Comparison of ENCODE assay signal across 23 cellular contexts in genomic region chr5:84599964-84600363, GRCh38.
DNase-seq lines count a peak whose midpoint lies in the region; ATAC-seq, FAIRE-seq and TF ChIP-seq lines count a peak whose summit lies in the region.
"Had no signal": no experiment of that assay in that cellular context is flagged by ENCODE, and none has a peak within 500 bp of the region (broad histone marks: within the 10 kb centered on the region; RNA-seq: fewer than 3 reads in every experiment).

No MANE protein-coding gene starts in this region.

- H3K27me3 ChIP-seq in GM23338 (ENCODE audit: insufficient read depth), result no peaks in the 10 kb centered on the region
- no peaks in the 10 kb centered on the region for H3K27me3 ChIP-seq in HUES6 (ENCODE audit: control insufficient read depth, insufficient read depth, low read length)
- H3K27me3 ChIP-seq in H1 (replicated peaks in 1 of 4; ENCODE audit: control insufficient read depth in 3 of 4, extremely low read depth in 1 of 4, insufficient read depth in 3 of 4, low read length in 3 of 4), result no peaks in the 10 kb centered on the region
- peaks cover 0 to 2% (median 0%) of the 10 kb centered on the region in 3 experiments for H3K27me3 ChIP-seq in neuronal stem cell (ENCODE audit: control insufficient read depth in 3 of 3, insufficient read depth in 3 of 3, low read depth in 1 of 3, low read length in 3 of 3)
- no peaks in the 10 kb centered on the region for H3K27me3 ChIP-seq in CD8-positive, alpha-beta T cell (ENCODE audit: insufficient read depth, low read length)

- H3K27ac ChIP-seq in GM23338 (ENCODE audit: low read depth), result peak overlapping the region; percentile 89; the same call in 1 of the 2 replicates
- H3K27ac ChIP-seq in HUES6 (ENCODE audit: low read depth, low read length), result peak overlapping the region; percentile 28
- peak overlapping the region; percentile 27; the same call in 1 of the 2 replicates for H3K27ac ChIP-seq in H1 (ENCODE audit: low read depth, low read length)
- no peak overlapping the region for H3K27ac ChIP-seq in neuronal stem cell (replicated peaks; ENCODE audit: low read length)
- no peak overlapping the region for H3K27ac ChIP-seq in CD8-positive, alpha-beta T cell (ENCODE audit: low read depth, low read length)
- H3K27ac ChIP-seq: A549, KMS-11 had no signal

- no peaks in the 10 kb centered on the region for H3K36me3 ChIP-seq in GM23338 (ENCODE audit: insufficient read depth)
- H3K36me3 ChIP-seq in HUES6 (ENCODE audit: control insufficient read depth, insufficient read depth, low read length), result 0 out of 2 replicates have a peak, but pooled peaks cover 3% of the 10 kb centered on the region
- peaks cover 0 to 3% (median 0%) of the 10 kb centered on the region in 4 experiments; a peak in 2 of 8 replicates for H3K36me3 ChIP-seq in H1 (ENCODE audit: control insufficient read depth in 2 of 4, insufficient read depth in 4 of 4, low read length in 3 of 4)
- no peaks in the 10 kb centered on the region for H3K36me3 ChIP-seq in neuronal stem cell (replicated peaks in 1 of 2; ENCODE audit: control insufficient read depth in 2 of 2, insufficient read depth in 2 of 2, low read length in 2 of 2)
- no peaks in the 10 kb centered on the region for H3K36me3 ChIP-seq in CD8-positive, alpha-beta T cell (ENCODE audit: insufficient read depth, low read length)

- H3K56ac ChIP-seq in H1 (replicated peaks; ENCODE audit: insufficient read length, low read depth, low read length), result no peak overlapping the region

- no peak overlapping the region for H3K4me3 ChIP-seq in GM23338
- H3K4me3 ChIP-seq in HUES6 (ENCODE audit: low read depth, low read length), result no peak overlapping the region
- H3K4me3 ChIP-seq in H1 (ENCODE audit: extremely low read depth in 1 of 4, insufficient read depth in 2 of 4, low read depth in 3 of 4, low read length in 4 of 4), result no peak overlapping the region
- no peak overlapping the region for H3K4me3 ChIP-seq in neuronal stem cell (ENCODE audit: low read length in 2 of 2)
- H3K4me3 ChIP-seq in CD8-positive, alpha-beta T cell (ENCODE audit: low read depth, low read length), result no peak overlapping the region
- H3K4me3 ChIP-seq: A549 had no signal

- H4K91ac ChIP-seq in H1 (replicated peaks; ENCODE audit: insufficient read length, low read length), result peak overlapping the region; percentile 81
- no peak overlapping the region for H4K91ac ChIP-seq in neuronal stem cell (ENCODE audit: low read depth, low read length, poor library complexity)

- H4K20me1 ChIP-seq in GM23338 (replicated peaks; ENCODE audit: insufficient read depth) (no peaks in the 10 kb centered on the region), H1 (replicated peaks in 1 of 2; ENCODE audit: control insufficient read depth in 1 of 2, insufficient read depth in 2 of 2, low read length in 2 of 2) (no peaks in the 10 kb centered on the region)

- no peak overlapping the region for H3K23ac ChIP-seq in H1 (ENCODE audit: insufficient read length)
- H3K23ac ChIP-seq in neuronal stem cell (ENCODE audit: low read depth, low read length, poor library complexity), result no peak overlapping the region

- peaks cover 7% of the 10 kb centered on the region; the same call in 2 of the 3 replicates for H3K9me3 Mint-ChIP-seq in GM23338
- no peaks in the 10 kb centered on the region for H3K9me3 Mint-ChIP-seq in CD8-positive, alpha-beta T cell

- no peaks in the 10 kb centered on the region for H3K79me2 ChIP-seq in GM23338 (replicated peaks; ENCODE audit: insufficient read depth)
- no peaks in the 10 kb centered on the region for H3K79me2 ChIP-seq in H1 (ENCODE audit: control insufficient read depth in 1 of 2, insufficient read depth in 2 of 2, low read length in 2 of 2)

- intact Hi-C loops in CD8-positive, alpha-beta T cell (cut with DNase I, micrococcal nuclease), result no loop called here

- peak; percentile 60 for FAIRE-seq in H1 (lab: Jason Lieb, UNC)
- FAIRE-seq: A549, D721Med, H54, RCC 7860 had no signal

- peaks cover 5% of the 10 kb centered on the region for H3K27me3 Mint-ChIP-seq in GM23338 (ENCODE audit: insufficient read depth, low read depth, poor library complexity)
- H3K27me3 Mint-ChIP-seq in CD8-positive, alpha-beta T cell (ENCODE audit: low read depth), result no peaks in the 10 kb centered on the region
- H3K27me3 Mint-ChIP-seq: B cell had no signal

- no peak overlapping the region for H2AK5ac ChIP-seq in H1 (ENCODE audit: low read depth, low read length)
- no peak overlapping the region for H2AK5ac ChIP-seq in neuronal stem cell (ENCODE audit: low read depth, low read length)

- H3F3A ChIP-seq in GM23338 (replicated peaks; ENCODE audit: low read depth), result no peaks in the 10 kb centered on the region; the same call in 1 of the 2 replicates

- H2BK15ac ChIP-seq in H1 (ENCODE audit: low read length) (no peak overlapping the region), neuronal stem cell (ENCODE audit: low read length) (no peak overlapping the region)

- TF ChIP-seq POLR2A in H1 (IDR thresholded peaks at IDR 0.05; ENCODE audit: control extremely low read depth in 1 of 2, low read depth in 2 of 2, low read length in 2 of 2) (no peak), erythroblast (IDR thresholded peaks at IDR 0.05; ENCODE audit: low read length) (no peak)

- DNase-seq in GM23338 (ENCODE audit: low spot score) (peak; percentile 59), H1 (ENCODE audit: low read depth in 1 of 2, low spot score in 2 of 2) (peak in 1 of 2 experiments; percentile 27), neuronal stem cell (ENCODE audit: low spot score) (no peak), NAMALWA (ENCODE audit: low spot score) (no peak), erythroblast (lab: John Stamatoyannopoulos, UW) (no peak)
- DNase-seq in CD8-positive, alpha-beta T cell, result no peak
- DNase-seq: IMR-90, NCI-H1105, NCI-H146, NCI-H2029, NCI-H2171, NCI-H345, NCI-H524 treated with DMSO at 0.1 percent for 48 hours, OCI-M1, Right ventricle myocardium superior had no signal

- peak overlapping the region; percentile 29; the same call in 1 of the 2 replicates for H2BK20ac ChIP-seq in H1 (ENCODE audit: low read length)

- H3K9ac ChIP-seq in HUES6 (ENCODE audit: low read length) (no peak overlapping the region), H1 (replicated peaks in 1 of 4; ENCODE audit: extremely low read depth in 1 of 4, low read depth in 3 of 4, low read length in 3 of 4) (no peak overlapping the region), neuronal stem cell (ENCODE audit: low read depth, low read length, poor library complexity) (no peak overlapping the region)
- H3K9ac ChIP-seq: KMS-11 had no signal

- H3K27ac Mint-ChIP-seq in GM23338, result peak overlapping the region; percentile 84
- no peak overlapping the region for H3K27ac Mint-ChIP-seq in CD8-positive, alpha-beta T cell
- H3K27ac Mint-ChIP-seq: B cell, CD14-positive monocyte had no signal

- no peak for TF ChIP-seq EP300 in H1 (IDR thresholded peaks at IDR 0.05; ENCODE audit: borderline replicate concordance in 1 of 2, low read depth in 2 of 2, low read length in 2 of 2)

- H3K14ac ChIP-seq in H1 (ENCODE audit: insufficient read length) (no peak overlapping the region), neuronal stem cell (ENCODE audit: low read length) (no peak overlapping the region)

- H3K4me1 Mint-ChIP-seq in GM23338, result peaks cover 59% of the 10 kb centered on the region
- no peaks in the 10 kb centered on the region for H3K4me1 Mint-ChIP-seq in CD8-positive, alpha-beta T cell (ENCODE audit: low read depth)
- H3K4me1 Mint-ChIP-seq: B cell had no signal

- TF ChIP-seq RAD21 in H1 (IDR thresholded peaks at IDR 0.05 in 1 of 2, conservative IDR thresholded peaks at IDR 0.05 in 1 of 2; ENCODE audit: low read depth in 2 of 2, low read length in 2 of 2), result peak; percentile 17 to 39; a peak in 2 of 4 replicates

- H2BK5ac ChIP-seq in H1 (ENCODE audit: low read depth, low read length) (peak overlapping the region; percentile 82; the same call in 1 of the 2 replicates), neuronal stem cell (ENCODE audit: low read length) (no peak overlapping the region)

- peak in 1 of 2 experiments; percentile 4; a peak in 1 of 4 replicates for TF ChIP-seq CTCF in GM23338 (conservative IDR thresholded peaks at IDR 0.05; ENCODE audit: low read depth in 2 of 2)
- TF ChIP-seq CTCF in H1 (IDR thresholded peaks at IDR 0.05; ENCODE audit: control extremely low read depth in 1 of 3, insufficient read depth in 1 of 3, low read depth in 1 of 3, low read length in 3 of 3), result peak in 1 of 3 experiments; percentile 8; a peak in 1 of 4 replicates
- TF ChIP-seq CTCF in CD8-positive, alpha-beta T cell (IDR thresholded peaks at IDR 0.05), result no peak

- peak overlapping the region; percentile 88 for H2BK120ac ChIP-seq in H1 (replicated peaks; ENCODE audit: low read depth, low read length)
- H2BK120ac ChIP-seq in neuronal stem cell (ENCODE audit: low read depth, low read length), result no peak overlapping the region

- H3K79me1 ChIP-seq in H1 (ENCODE audit: low read depth, low read length) (no peaks in the 10 kb centered on the region), neuronal stem cell (ENCODE audit: low read depth, low read length) (no peaks in the 10 kb centered on the region)

- H3K4me3 Mint-ChIP-seq in GM23338, result no peak overlapping the region
- H3K4me3 Mint-ChIP-seq in CD8-positive, alpha-beta T cell, result no peak overlapping the region
- H3K4me3 Mint-ChIP-seq: B cell, CD14-positive monocyte had no signal

- H3K4me1 ChIP-seq in GM23338 (ENCODE audit: insufficient read depth) (peaks cover 42% of the 10 kb centered on the region), HUES6 (ENCODE audit: control insufficient read depth, insufficient read depth, low read length) (peaks cover 49% of the 10 kb centered on the region), H1 (replicated peaks in 1 of 4; ENCODE audit: control insufficient read depth in 3 of 4, insufficient read depth in 4 of 4, low read length in 3 of 4) (peaks cover 2 to 19% (median 10%) of the 10 kb centered on the region in 4 experiments; a peak in 6 of 7 replicates), neuronal stem cell (ENCODE audit: control insufficient read depth in 2 of 2, insufficient read depth in 1 of 2, low read depth in 1 of 2, low read length in 2 of 2) (peaks cover 0 to 2% of the 10 kb centered on the region in 2 donors)
- no peaks in the 10 kb centered on the region for H3K4me1 ChIP-seq in CD8-positive, alpha-beta T cell (ENCODE audit: insufficient read depth, low read length)
- H3K4me1 ChIP-seq: A549 had no signal

- CTCF ChIA-PET in H1 (lab: Charles Lee; ENCODE audit: partially characterized antibody), result interaction anchor here (0.7 to 1.6 kb wide), 3 partner anchors 9 to 20 kb away, joined by 3 to 4 read pairs (median 3); no protein-coding TSS in a partner anchor
- CTCF ChIA-PET in CD8-positive, alpha-beta T cell (lab: Charles Lee), result no interaction called here

- H4K8ac ChIP-seq in H1 (ENCODE audit: extremely low read depth, insufficient read depth, low read length) (no peak overlapping the region; the same call in 1 of the 2 replicates), neuronal stem cell (ENCODE audit: low read depth, low read length) (no peak overlapping the region)

- peaks cover 6% of the 10 kb centered on the region for H3K9me3 ChIP-seq in HUES6 (ENCODE audit: control insufficient read depth, insufficient read depth, low read depth, low read length)
- peaks cover 0 to 4% of the 10 kb centered on the region in 2 experiments; a peak in 1 of 4 replicates for H3K9me3 ChIP-seq in H1 (ENCODE audit: insufficient read depth in 2 of 2, low read depth in 1 of 2, low read length in 1 of 2)
- peaks cover 0 to 3% of the 10 kb centered on the region in 2 donors for H3K9me3 ChIP-seq in neuronal stem cell (replicated peaks in 1 of 2; ENCODE audit: control insufficient read depth in 2 of 2, insufficient read depth in 1 of 2, low read depth in 1 of 2, low read length in 2 of 2)
- no peaks in the 10 kb centered on the region for H3K9me3 ChIP-seq in CD8-positive, alpha-beta T cell (ENCODE audit: low read length)
- H3K9me3 ChIP-seq: A549 had no signal

- H2BK12ac ChIP-seq in H1 (ENCODE audit: low read depth, low read length), result peak overlapping the region; percentile 89
- H2BK12ac ChIP-seq in neuronal stem cell (ENCODE audit: low read length), result no peak overlapping the region

- H3K4me2 ChIP-seq in GM23338 (no peak overlapping the region), H1 (ENCODE audit: insufficient read depth in 1 of 2, low read depth in 2 of 2, low read length in 2 of 2) (no peak overlapping the region), neuronal stem cell (ENCODE audit: insufficient read depth, low read length, poor library complexity, severe bottlenecking) (no peak overlapping the region)
- H3K4me2 ChIP-seq: A549, KMS-11 had no signal

- no peaks in the 10 kb centered on the region for H3K9me2 ChIP-seq in GM23338 (ENCODE audit: insufficient read depth)

- H4K5ac ChIP-seq in H1 (ENCODE audit: insufficient read length, low read depth, low read length), result peak overlapping the region; percentile 81

- POLR2A ChIA-PET in H1 (lab: Charles Lee; ENCODE audit: partially characterized antibody), result interaction anchor here (0.6 to 1.5 kb wide), 2 partner anchors 9 to 206 kb away, joined by 3 to 5 read pairs; no protein-coding TSS in a partner anchor
- POLR2A ChIA-PET in CD8-positive, alpha-beta T cell (lab: Charles Lee), result no interaction called here

- 46% methylated on average over 3 of the region's 3 CpGs; no CpG with 5 or more reads in 1 of the 2 experiments for WGBS in H1 (ENCODE audit: extremely low coverage in 1 of 2, insufficient coverage in 1 of 2, insufficient read length in 1 of 2, insufficient replicate concordance in 2 of 2, low coverage in 1 of 2, low lambda C conversion rate in 2 of 2, missing lambda C conversion rate in 1 of 2), 2 experiments
- no CpG with 5 or more reads among the region's 3 CpGs for WGBS in neuronal stem cell (ENCODE audit: extremely low coverage in 2 of 2, insufficient read length in 2 of 2, insufficient replicate concordance in 1 of 2), 2 donors

- peaks cover 12% of the 10 kb centered on the region for H3K36me3 Mint-ChIP-seq in GM23338 (ENCODE audit: low read depth)
- H3K36me3 Mint-ChIP-seq in CD8-positive, alpha-beta T cell, result no peaks in the 10 kb centered on the region
- H3K36me3 Mint-ChIP-seq: CD14-positive monocyte had no signal

- H3K18ac ChIP-seq in H1 (ENCODE audit: extremely low read depth, low read length) (peak overlapping the region; percentile 91), neuronal stem cell (ENCODE audit: low read length) (no peak overlapping the region)

- no peaks in the 10 kb centered on the region for H3K23me2 ChIP-seq in H1 (ENCODE audit: low read depth, low read length)

- H2AFZ ChIP-seq in GM23338 (0 out of 2 replicates have a peak overlapping the region, but pooled peaks have one; percentile 4), H1 (ENCODE audit: low read length) (peak overlapping the region; percentile 53; the same call in 1 of the 2 replicates), neuronal stem cell (ENCODE audit: low read length) (peak overlapping the region; percentile 35)

- peak; percentile 90 for ATAC-seq in GM23338
- no peak for ATAC-seq in CD8-positive, alpha-beta T cell
- ATAC-seq: A549 had no signal

- H3K4ac ChIP-seq in H1 (replicated peaks; ENCODE audit: insufficient read length, low read depth, low read length) (peak overlapping the region; percentile 36), neuronal stem cell (ENCODE audit: low read length) (no peak overlapping the region)

Comparison
In these comparisons a context has a peak if more than half of its experiments do, and no peak if none do; other contexts are left out.
1. H3K27ac ChIP-seq: peak in GM23338 (single experiment), HUES6 (single experiment) and H1 (single experiment); none in neuronal stem cell (single experiment) and CD8-positive, alpha-beta T cell (single experiment).
2. Peak in every context shown above with its lines, with median percentiles within 50 percentile points of each other: H2AFZ ChIP-seq.